In genomic region chr13:61086052-61086451, GRCh38 we compare ENCODE assay signal across 20 cellular contexts.
DNase-seq lines count a peak whose midpoint lies in the region; ATAC-seq and TF ChIP-seq lines count a peak whose summit lies in the region.
"Had no signal": no experiment of that assay in that cellular context is flagged by ENCODE, and none has a peak within 500 bp of the region (broad histone marks: within the 10 kb centered on the region; RNA-seq: fewer than 3 reads in every experiment).

No MANE protein-coding gene starts in this region.

- peaks cover 9% of the 10 kb centered on the region; the same call in 1 of the 2 replicates for H3K27me3 Mint-ChIP-seq in WTC11 (ENCODE audit: low read depth)
- H3K27me3 Mint-ChIP-seq in endodermal cell (ENCODE audit: insufficient read depth): no peaks in the 10 kb centered on the region
- no peaks in the 10 kb centered on the region for H3K27me3 Mint-ChIP-seq in osteocyte (ENCODE audit: unreplicated experiment)
- H3K27me3 Mint-ChIP-seq: CD4-positive, CD25-positive, alpha-beta regulatory T cell had no signal

- H3K27ac ChIP-seq in HUES48 (ENCODE audit: low read depth, low read length) (peak overlapping the region; percentile 32), endodermal cell (ENCODE audit: low read depth, low read length) (no peak overlapping the region)
- H3K27ac ChIP-seq: GM23248, KMS-11 had no signal

- no peak overlapping the region for H3K4me3 ChIP-seq in HUES48 (ENCODE audit: low read depth, low read length)
- peak overlapping the region; percentile 74 for H3K4me3 ChIP-seq in endodermal cell (ENCODE audit: low read length)
- H3K4me3 ChIP-seq: GM23248 had no signal

- H3K4me1 ChIP-seq in HUES48 (ENCODE audit: control insufficient read depth, insufficient read depth, low read length) (peaks cover 13% of the 10 kb centered on the region), endodermal cell (ENCODE audit: control insufficient read depth, insufficient read depth, low read length) (peaks cover 10% of the 10 kb centered on the region)
- H3K4me1 ChIP-seq: BE2C had no signal

- H3K36me3 ChIP-seq in HUES48 (ENCODE audit: control insufficient read depth, insufficient read depth, low read length) (no peaks in the 10 kb centered on the region), endodermal cell (ENCODE audit: control insufficient read depth, insufficient read depth, low read length) (peaks cover 35% of the 10 kb centered on the region)
- H3K36me3 ChIP-seq: BE2C had no signal

- WGBS in endodermal cell (ENCODE audit: insufficient coverage in 1 of 2, insufficient read length in 1 of 2), 2 experiments: 95% methylated on average over 2 of the region's 2 CpGs; no CpG with 5 or more reads in 1 of the 2 experiments

- H3K27me3 ChIP-seq in HUES48 (ENCODE audit: control insufficient read depth, insufficient read depth, low read length): no peaks in the 10 kb centered on the region
- H3K27me3 ChIP-seq in endodermal cell (ENCODE audit: control insufficient read depth, insufficient read depth, low read length, poor library complexity, severe bottlenecking): no peaks in the 10 kb centered on the region
- H3K27me3 ChIP-seq: BE2C had no signal

- no peak for DNase-seq in WTC11 (ENCODE audit: low spot score)
- DNase-seq in endodermal cell: no peak
- DNase-seq in osteocyte (ENCODE audit: extremely low spot score, unreplicated experiment): no peak
- DNase-seq in activated CD8-positive, alpha-beta memory T cell treated with anti-CD3 and anti-CD28 coated beads, Interleukin-2, amount 50 U/mL, for 4 hours: no peak
- no peak for DNase-seq in left cardiac atrium
- DNase-seq in NCI-H1694 (lab: John Stamatoyannopoulos, UW): no peak
- DNase-seq: BE2C; CD4-positive, CD25-positive, alpha-beta regulatory T cell; COR-L47; GDM1; GM23248; NCI-H1436; NCI-H2029; NCI-H446; NK-92 treated with Interleukin-12 subunit alpha and Interleukin-12 subunit beta, amount 100 ng/mL, for 24 hours; SHP77; SK-N-SH had no signal

- ATAC-seq in WTC11 (peak; percentile 47), left cardiac atrium (no peak), GM21723 (IDR thresholded peaks at IDR 0.05; ENCODE audit: unreplicated experiment) (no peak)

- intact Hi-C loops in left cardiac atrium (cut with DNase I): no loop called here

- H3K4me1 Mint-ChIP-seq in WTC11 (peaks cover 66% of the 10 kb centered on the region), endodermal cell (peaks cover 38% of the 10 kb centered on the region), osteocyte (ENCODE audit: unreplicated experiment) (peaks cover 43% of the 10 kb centered on the region)
- H3K4me1 Mint-ChIP-seq: CD4-positive, CD25-positive, alpha-beta regulatory T cell had no signal

- H3K9me3 ChIP-seq in HUES48 (ENCODE audit: control insufficient read depth, insufficient read depth, low read length): peaks cover 3% of the 10 kb centered on the region; the same call in 1 of the 2 replicates
- H3K9me3 ChIP-seq in endodermal cell (ENCODE audit: control insufficient read depth, low read length): peaks cover 28% of the 10 kb centered on the region
- H3K9me3 ChIP-seq: BE2C, SK-N-SH had no signal

- CTCF ChIA-PET in WTC11 (lab: Charles Lee): no interaction called here

- no peak overlapping the region for H3K4me3 Mint-ChIP-seq in WTC11
- H3K4me3 Mint-ChIP-seq in endodermal cell: peak overlapping the region; percentile 32
- H3K4me3 Mint-ChIP-seq in osteocyte (ENCODE audit: unreplicated experiment): no peak overlapping the region
- H3K4me3 Mint-ChIP-seq: CD4-positive, CD25-positive, alpha-beta regulatory T cell had no signal

- POLR2A ChIA-PET in WTC11 (lab: Charles Lee): no interaction called here

- peaks cover 20% of the 10 kb centered on the region for H3K36me3 Mint-ChIP-seq in WTC11
- H3K36me3 Mint-ChIP-seq in endodermal cell (ENCODE audit: low read depth): peaks cover 43% of the 10 kb centered on the region
- H3K36me3 Mint-ChIP-seq in osteocyte (ENCODE audit: unreplicated experiment): peaks cover 4% of the 10 kb centered on the region
- H3K36me3 Mint-ChIP-seq: CD4-positive, CD25-positive, alpha-beta regulatory T cell had no signal

- TF ChIP-seq CTCF in WTC11 (IDR thresholded peaks at IDR 0.05) (no peak), endodermal cell (conservative IDR thresholded peaks at IDR 0.05) (no peak), osteocyte (IDR thresholded peaks at IDR 0.05) (no peak)

- H3K9ac ChIP-seq in HUES48 (ENCODE audit: low read depth, low read length) (no peak overlapping the region), endodermal cell (ENCODE audit: extremely low read depth, low read length, poor library complexity, severe bottlenecking) (no peak overlapping the region)
- H3K9ac ChIP-seq: GM23248, KMS-11, SK-N-SH had no signal

- H3K27ac Mint-ChIP-seq in WTC11: peak overlapping the region; percentile 87
- H3K27ac Mint-ChIP-seq in endodermal cell: peak overlapping the region; percentile 80
- peak overlapping the region; percentile 86 for H3K27ac Mint-ChIP-seq in osteocyte (ENCODE audit: unreplicated experiment)
- H3K27ac Mint-ChIP-seq: CD4-positive, CD25-positive, alpha-beta regulatory T cell had no signal

- peaks cover 25% of the 10 kb centered on the region for H3K9me3 Mint-ChIP-seq in WTC11
- peaks cover 15% of the 10 kb centered on the region for H3K9me3 Mint-ChIP-seq in endodermal cell
- peaks cover 11% of the 10 kb centered on the region for H3K9me3 Mint-ChIP-seq in osteocyte (ENCODE audit: unreplicated experiment)

TF ChIP-seq in WTC11, 78 proteins besides CTCF, POLR2A, EP300 and RAD21:
- TF ChIP-seq E2F1 (CRISPR knock-in tag; IDR thresholded peaks at IDR 0.05) (no peak), NFATC4 (CRISPR knock-in tag; IDR thresholded peaks at IDR 0.05) (no peak), JAZF1 (CRISPR knock-in tag; IDR thresholded peaks at IDR 0.05) (no peak), GTF2I (CRISPR knock-in tag; conservative IDR thresholded peaks at IDR 0.05) (no peak), ZBTB21 (CRISPR knock-in tag; IDR thresholded peaks at IDR 0.05; ENCODE audit: borderline replicate concordance) (no peak), ZNF423 (CRISPR knock-in tag; IDR thresholded peaks at IDR 0.05) (no peak), SMAD4 (CRISPR knock-in tag; IDR thresholded peaks at IDR 0.05) (no peak), CREB1 (CRISPR knock-in tag; IDR thresholded peaks at IDR 0.05) (no peak), HMGA2 (CRISPR knock-in tag; IDR thresholded peaks at IDR 0.05) (no peak), PREB (CRISPR knock-in tag; IDR thresholded peaks at IDR 0.05; ENCODE audit: borderline replicate concordance) (no peak), MAX (CRISPR knock-in tag; IDR thresholded peaks at IDR 0.05) (no peak), CREM (CRISPR knock-in tag; IDR thresholded peaks at IDR 0.05) (no peak), CBFB (CRISPR knock-in tag; IDR thresholded peaks at IDR 0.05; ENCODE audit: low read depth) (no peak), RORB (CRISPR knock-in tag; IDR thresholded peaks at IDR 0.05) (no peak), CDX4 (CRISPR knock-in tag; IDR thresholded peaks at IDR 0.05; ENCODE audit: borderline replicate concordance) (no peak), ATF1 (CRISPR knock-in tag; IDR thresholded peaks at IDR 0.05) (no peak)
TF ChIP-seq in WTC11: peak in this region for 0.
